22 cellular contexts compared by ENCODE assay signal in genomic region chr7:105906690-105907089, GRCh38. TPM values are rescaled to one million over a fixed set of nuclear protein-coding genes. Genes with fewer than 3 reads are reported as not detected.
A peak's percentile ranks its signal among the peaks of the same experiment; 100 is the strongest.
DNase-seq lines count a peak whose midpoint lies in the region; ATAC-seq and TF ChIP-seq lines count a peak whose summit lies in the region.
"Had no signal": no experiment of that assay in that cellular context is flagged by ENCODE, and none has a peak within 500 bp of the region (broad histone marks: within the 10 kb centered on the region; RNA-seq: fewer than 3 reads in every experiment).

No MANE protein-coding gene starts in this region.

- H3K27me3 ChIP-seq in esophagus muscularis mucosa (no peaks in the 10 kb centered on the region), stomach smooth muscle (ENCODE audit: control insufficient read depth in 1 of 2, insufficient read depth in 2 of 2, low read length in 2 of 2) (no peaks in the 10 kb centered on the region)
- H3K27me3 ChIP-seq: colonic mucosa, stomach had no signal

- no peaks in the 10 kb centered on the region for H3K9me3 ChIP-seq in esophagus muscularis mucosa
- no peaks in the 10 kb centered on the region for H3K9me3 ChIP-seq in stomach smooth muscle (ENCODE audit: control insufficient read depth in 2 of 2, low read length in 2 of 2)
- H3K9me3 ChIP-seq: colonic mucosa, stomach had no signal

- no peak for TF ChIP-seq POLR2A in esophagus muscularis mucosa (IDR thresholded peaks at IDR 0.05; ENCODE audit: low read depth)

- H3K4me1 ChIP-seq in esophagus muscularis mucosa (peaks cover 0 to 17% (median 14%) of the 10 kb centered on the region in 4 donors), stomach smooth muscle (ENCODE audit: control insufficient read depth, insufficient read depth, low read length) (peaks cover 12% of the 10 kb centered on the region)
- H3K4me1 ChIP-seq: colonic mucosa, stomach had no signal

- TF ChIP-seq EP300 in esophagus muscularis mucosa (IDR thresholded peaks at IDR 0.05), result no peak

- 31% methylated on average over 2 of the region's 2 CpGs for WGBS in esophagus muscularis mucosa

- no peaks in the 10 kb centered on the region for H3K27me3 Mint-ChIP-seq in activated T-helper 17 cell treated with anti-CD3 and anti-CD28 coated beads, Interleukin-2, amount 50 U/mL, for 72 hours
- H3K27me3 Mint-ChIP-seq: activated naive CD4-positive, alpha-beta T cell treated with anti-CD3 and anti-CD28 coated beads, Interleukin-2, amount 50 U/mL, for 24 hours; CD4-positive, alpha-beta T cell had no signal

- H3K27ac ChIP-seq in esophagus muscularis mucosa (replicated peaks in 1 of 4), result peak overlapping the region; percentile 51 to 71 (median 62)
- H3K27ac ChIP-seq in stomach smooth muscle (ENCODE audit: low read length), result peak overlapping the region; percentile 76
- H3K27ac ChIP-seq: colonic mucosa, KMS-11 had no signal

- H3K36me3 ChIP-seq in esophagus muscularis mucosa, result peaks cover 0 to 14% (median 3%) of the 10 kb centered on the region in 4 donors
- H3K36me3 ChIP-seq in stomach smooth muscle (ENCODE audit: control insufficient read depth in 2 of 2, insufficient read depth in 2 of 2, low read length in 2 of 2), result peaks cover 4 to 6% of the 10 kb centered on the region in 2 donors
- H3K36me3 ChIP-seq: colonic mucosa had no signal

- peaks cover 5% of the 10 kb centered on the region for H3K9me3 Mint-ChIP-seq in activated T-helper 17 cell treated with anti-CD3 and anti-CD28 coated beads, Interleukin-2, amount 50 U/mL, for 72 hours

- no peak overlapping the region for H3K27ac Mint-ChIP-seq in activated T-helper 17 cell treated with anti-CD3 and anti-CD28 coated beads, Interleukin-2, amount 50 U/mL, for 72 hours
- H3K27ac Mint-ChIP-seq: activated naive CD4-positive, alpha-beta T cell treated with anti-CD3 and anti-CD28 coated beads, Interleukin-2, amount 50 U/mL, for 24 hours; CD4-positive, alpha-beta T cell; endodermal cell; nephron progenitor cell; progenitor cell of endocrine pancreas had no signal

- intact Hi-C loops in esophagus muscularis mucosa (cut with DNase I), result no loop called here

- H3K4me3 Mint-ChIP-seq in activated T-helper 17 cell treated with anti-CD3 and anti-CD28 coated beads, Interleukin-2, amount 50 U/mL, for 72 hours, result no peak overlapping the region
- H3K4me3 Mint-ChIP-seq: activated naive CD4-positive, alpha-beta T cell treated with anti-CD3 and anti-CD28 coated beads, Interleukin-2, amount 50 U/mL, for 24 hours; CD4-positive, alpha-beta T cell; endodermal cell; nephron progenitor cell had no signal

- peak; percentile 10 for DNase-seq in NCI-H2171 treated with DMSO at 0.1 percent for 48 hours (lab: John Stamatoyannopoulos, UW)
- no peak for DNase-seq in NCI-H2171 (lab: John Stamatoyannopoulos, UW)
- peak; percentile 39 to 75 for DNase-seq in NCI-H446 (lab: John Stamatoyannopoulos, UW)
- no peak for DNase-seq in esophagus muscularis mucosa (ENCODE audit: extremely low spot score)
- DNase-seq in NCI-H226, result no peak
- DNase-seq in SK-N-DZ (ENCODE audit: low spot score), result no peak
- DNase-seq: activated T-cell treated with anti-CD3 and anti-CD28 coated beads, Interleukin-2, amount 50 U/mL, for 48 hours; CD4-positive, alpha-beta T cell; colonic mucosa; endodermal cell; mesenchymal stem cell; NCI-H1105; nephron progenitor cell; stimulated activated CD4-positive, alpha-beta T cell treated with anti-CD3 and anti-CD28 coated beads, Interleukin-4, amount 100 ng/mL, for 24 hours; stomach had no signal

- no peak for TF ChIP-seq CTCF in esophagus muscularis mucosa (IDR thresholded peaks at IDR 0.05)

- no peak for ATAC-seq in activated T-helper 17 cell treated with anti-CD3 and anti-CD28 coated beads, Interleukin-2, amount 50 U/mL, for 72 hours (replicated peaks)
- ATAC-seq: activated CD4-positive, CD25-positive, alpha-beta regulatory T cell treated with anti-CD3 and anti-CD28 coated beads, Interleukin-2, amount 50 U/mL, for 24 hours had no signal

- H3K4me1 Mint-ChIP-seq in activated T-helper 17 cell treated with anti-CD3 and anti-CD28 coated beads, Interleukin-2, amount 50 U/mL, for 72 hours, result peaks cover 4% of the 10 kb centered on the region
- H3K4me1 Mint-ChIP-seq: endodermal cell, nephron progenitor cell had no signal

- peaks cover 4% of the 10 kb centered on the region for H3K36me3 Mint-ChIP-seq in activated T-helper 17 cell treated with anti-CD3 and anti-CD28 coated beads, Interleukin-2, amount 50 U/mL, for 72 hours (ENCODE audit: low read depth)

- no peak overlapping the region for H3K4me3 ChIP-seq in esophagus muscularis mucosa
- H3K4me3 ChIP-seq in stomach smooth muscle (ENCODE audit: low read length in 2 of 2), result no peak overlapping the region
- H3K4me3 ChIP-seq: colonic mucosa, smooth muscle cell, stomach had no signal

- no peak overlapping the region for H3K9ac ChIP-seq in stomach smooth muscle (ENCODE audit: low read length in 2 of 2)
- H3K9ac ChIP-seq: KMS-11 had no signal

RNA-seq across cellular contexts. Expression of gene ATXN7L1, which starts 30.3 kb away (rescaled TPM):
- total RNA-seq in esophagus muscularis mucosa, result 10 to 100 TPM in 2 of 4 donors, 1 to 10 TPM in 2; 4.6 to 12.5 (median 10.1) TPM
- 1.9 and 3.1 TPM in 2 replicates for polyA plus RNA-seq in SK-N-DZ (2014; cell fraction: cytosol; rRNA removed)
- 0.91 and 2.3 TPM in 2 replicates for polyA plus RNA-seq in SK-N-DZ (2014; cell fraction: nucleus; rRNA removed)
- 10 to 100 TPM; 12.1 to 24.0 TPM for total RNA-seq in activated T-helper 17 cell treated with anti-CD3 and anti-CD28 coated beads, Interleukin-2, amount 50 U/mL, for 72 hours

RNA-seq across cellular contexts. Expression of gene CDHR3, which starts 56.4 kb away (rescaled TPM):
- total RNA-seq in esophagus muscularis mucosa, result 10 to 100 TPM in 3 of 4 donors, 1 to 10 TPM in 1; 7.8 to 41.1 (median 21.2) TPM
- polyA plus RNA-seq in SK-N-DZ (2014; cell fraction: cytosol; rRNA removed), result 3.0 and 3.3 TPM in 2 replicates
- polyA plus RNA-seq in SK-N-DZ (2014; cell fraction: nucleus; rRNA removed), result 5.1 and 6.7 TPM in 2 replicates
- 1 to 10 TPM in 1 of 2 donors, under 1 TPM in 1; 0.71 to 2.2 TPM for total RNA-seq in activated T-helper 17 cell treated with anti-CD3 and anti-CD28 coated beads, Interleukin-2, amount 50 U/mL, for 72 hours

Comparison
In these comparisons a context has a peak if more than half of its experiments do, and no peak if none do; other contexts are left out.
1. DNase-seq: peak in NCI-H2171 treated with DMSO at 0.1 percent for 48 hours (single experiment) and NCI-H446 (2 of 2); none in NCI-H2171 (single experiment), esophagus muscularis mucosa (single experiment), NCI-H226 (single experiment) and SK-N-DZ (single experiment).